ENCODE assay signal across 9 cellular contexts in the genomic region with DNA sequence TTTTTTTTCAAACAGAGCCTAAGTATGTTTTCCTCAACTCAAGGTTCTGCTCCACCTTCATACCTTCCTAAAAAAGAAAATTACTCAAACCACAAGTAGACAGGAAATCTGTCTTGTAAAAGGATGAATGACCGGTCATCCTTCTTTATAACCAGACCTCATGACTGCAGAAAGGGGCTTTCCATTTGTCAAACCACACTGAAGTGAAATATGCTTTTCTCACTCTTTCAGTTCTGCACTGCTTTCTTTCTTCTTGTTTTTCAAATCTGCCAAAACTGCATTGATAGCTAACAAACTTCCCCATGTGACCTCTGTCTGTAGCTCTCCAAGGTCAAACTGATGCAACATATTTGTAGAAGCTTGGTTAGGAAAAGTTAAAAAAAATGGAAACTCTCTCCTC.
DNase-seq lines count a peak whose midpoint lies in the region; ATAC-seq and TF ChIP-seq lines count a peak whose summit lies in the region.
"Had no signal": no experiment of that assay in that cellular context is flagged by ENCODE, and none has a peak within 500 bp of the region (broad histone marks: within the 10 kb centered on the region; RNA-seq: fewer than 3 reads in every experiment).

No MANE protein-coding gene starts in this region.

- H2AFZ ChIP-seq in SK-N-SH (ENCODE audit: low read depth), result no peak overlapping the region

- no peaks in the 10 kb centered on the region for H3K36me3 Mint-ChIP-seq in CD4-positive, alpha-beta memory T cell

- intact Hi-C loops in left ventricle myocardium inferior (cut with micrococcal nuclease), result loop anchor here (10.0 kb wide), 1 partner anchor 47 kb away; no protein-coding TSS in a partner anchor
- intact Hi-C loops in left ventricle myocardium superior (cut with micrococcal nuclease), result loop anchor here (10.0 kb wide), 1 partner anchor 57 kb away; no protein-coding TSS in a partner anchor
- intact Hi-C loops in vagina (cut with DNase I), result no loop called here
- intact Hi-C loops in CD4-positive, alpha-beta memory T cell (cut with micrococcal nuclease), result no loop called here
- intact Hi-C loops in sciatic nerve (cut with DNase I), result no loop called here

- H3F3A ChIP-seq in SK-N-SH (replicated peaks; ENCODE audit: insufficient read depth), result peaks cover 27% of the 10 kb centered on the region

- CTCF ChIA-PET in SK-N-SH (lab: Yijun Ruan, JAX), result interaction anchor here (1.1 to 1.2 kb wide), 2 partner anchors 11 to 148 kb away, joined by 3 to 5 read pairs; no protein-coding TSS in a partner anchor
- CTCF ChIA-PET in CD4-positive, alpha-beta memory T cell (lab: Charles Lee; ENCODE audit: partially characterized antibody), result interaction anchor here (0.6 kb wide), 1 partner anchor 1191 kb away, joined by 3 read pairs; no protein-coding TSS in a partner anchor

- no peaks in the 10 kb centered on the region for H3K9me2 ChIP-seq in SK-N-SH

- no peak overlapping the region for H3K9ac ChIP-seq in SK-N-SH

- H3K27me3 ChIP-seq in left ventricle myocardium inferior (ENCODE audit: low read depth) (no peaks in the 10 kb centered on the region), SK-N-SH (ENCODE audit: insufficient read depth) (no peaks in the 10 kb centered on the region), vagina (no peaks in the 10 kb centered on the region)
- H3K27me3 ChIP-seq in CD4-positive, alpha-beta memory T cell (ENCODE audit: insufficient read depth, low read length), result no peaks in the 10 kb centered on the region

- no peaks in the 10 kb centered on the region for H3K9me3 ChIP-seq in left ventricle myocardium inferior (replicated peaks)
- no peaks in the 10 kb centered on the region for H3K9me3 ChIP-seq in SK-N-SH
- no peaks in the 10 kb centered on the region for H3K9me3 ChIP-seq in vagina
- H3K9me3 ChIP-seq in CD4-positive, alpha-beta memory T cell (ENCODE audit: control insufficient read depth in 1 of 2, low read length in 2 of 2), result no peaks in the 10 kb centered on the region

- no peak for TF ChIP-seq POLR2A in vagina (IDR thresholded peaks at IDR 0.05)

- H3K4me3 Mint-ChIP-seq in CD4-positive, alpha-beta memory T cell, result no peak overlapping the region

- H3K36me3 ChIP-seq in left ventricle myocardium inferior (peaks cover 57% of the 10 kb centered on the region), SK-N-SH (replicated peaks in 1 of 2; ENCODE audit: control insufficient read depth in 1 of 2, insufficient read depth in 2 of 2, low read length in 1 of 2) (peaks cover 67 to 98% of the 10 kb centered on the region in 2 experiments), vagina (peaks cover 0 to 26% of the 10 kb centered on the region in 2 donors)
- H3K36me3 ChIP-seq in CD4-positive, alpha-beta memory T cell (ENCODE audit: insufficient read depth, low read length), result no peaks in the 10 kb centered on the region

- WGBS in SK-N-SH (ENCODE audit: low lambda C conversion rate), result 16% methylated on average over 1 of the region's 1 CpG

- no peak overlapping the region for H3K4me2 ChIP-seq in SK-N-SH

- peak overlapping the region; percentile 72 for H3K27ac ChIP-seq in left ventricle myocardium inferior (replicated peaks)
- peak overlapping the region; percentile 31 to 85 for H3K27ac ChIP-seq in SK-N-SH (ENCODE audit: low read depth in 2 of 2, low read length in 1 of 2)
- peak overlapping the region; percentile 12 for H3K27ac ChIP-seq in vagina
- no peak overlapping the region for H3K27ac ChIP-seq in CD4-positive, alpha-beta memory T cell (ENCODE audit: low read depth, low read length)

- peaks cover 40% of the 10 kb centered on the region for H3K79me2 ChIP-seq in SK-N-SH (ENCODE audit: insufficient read depth)

- TF ChIP-seq EP300 in SK-N-SH (IDR thresholded peaks at IDR 0.05; ENCODE audit: borderline replicate concordance in 1 of 2, low read depth in 1 of 2, low read length in 1 of 2), result peak; percentile 25 to 43; a peak in 2 of 4 replicates

- peaks cover 0 to 2% (median 0%) of the 10 kb centered on the region in 8 donors for H3K9me3 Mint-ChIP-seq in CD4-positive, alpha-beta memory T cell

- POLR2A ChIA-PET in SK-N-SH (lab: Yijun Ruan, JAX), result no interaction called here
- POLR2A ChIA-PET in CD4-positive, alpha-beta memory T cell (lab: Charles Lee; ENCODE audit: partially characterized antibody), result no interaction called here

- H3K4me1 Mint-ChIP-seq in CD4-positive, alpha-beta memory T cell, result no peaks in the 10 kb centered on the region

- no peaks in the 10 kb centered on the region for H4K20me1 ChIP-seq in SK-N-SH (ENCODE audit: insufficient read depth)

- no peaks in the 10 kb centered on the region for H3K27me3 Mint-ChIP-seq in CD4-positive, alpha-beta memory T cell

- no peak overlapping the region for H3K27ac Mint-ChIP-seq in CD4-positive, alpha-beta memory T cell

- H3K4me1 ChIP-seq in left ventricle myocardium inferior (peaks cover 83% of the 10 kb centered on the region), SK-N-SH (ENCODE audit: control insufficient read depth in 1 of 2, insufficient read depth in 2 of 2, low read depth in 1 of 2, low read length in 1 of 2) (peaks cover 21 to 29% of the 10 kb centered on the region in 2 experiments; a peak in 3 of 4 replicates), vagina (peaks cover 55% of the 10 kb centered on the region)
- H3K4me1 ChIP-seq in CD4-positive, alpha-beta memory T cell (ENCODE audit: insufficient read depth, low read length), result no peaks in the 10 kb centered on the region

- H3K4me3 ChIP-seq in left ventricle myocardium inferior, result no peak overlapping the region
- H3K4me3 ChIP-seq in SK-N-SH (ENCODE audit: low read depth in 2 of 2, low read length in 1 of 2), result no peak overlapping the region
- H3K4me3 ChIP-seq in vagina, result no peak overlapping the region
- H3K4me3 ChIP-seq in CD4-positive, alpha-beta memory T cell (ENCODE audit: low read length in 2 of 2), result no peak overlapping the region

- ATAC-seq in left ventricle myocardium superior (no peak), HG02938 (IDR thresholded peaks at IDR 0.05; ENCODE audit: unreplicated experiment) (peak; percentile 71), sciatic nerve (no peak)

- no peak for TF ChIP-seq CTCF in left ventricle myocardium inferior (IDR thresholded peaks at IDR 0.05; ENCODE audit: borderline replicate concordance)
- TF ChIP-seq CTCF in SK-N-SH (IDR thresholded peaks at IDR 0.05), result no peak
- no peak for TF ChIP-seq CTCF in vagina (IDR thresholded peaks at IDR 0.05)

- DNase-seq in left ventricle myocardium inferior (no peak), left ventricle myocardium superior (no peak), SK-N-SH (no peak), vagina (ENCODE audit: extremely low spot score in 2 of 2) (no peak), sciatic nerve (ENCODE audit: low spot score) (no peak), globus pallidus (ENCODE audit: low spot score) (no peak)
- DNase-seq in CD4-positive, alpha-beta memory T cell, result no peak
- DNase-seq: IMR-90 had no signal

- no peak for TF ChIP-seq RAD21 in SK-N-SH (IDR thresholded peaks at IDR 0.05; ENCODE audit: low read length)

TF ChIP-seq in SK-N-SH, 30 proteins besides CTCF, POLR2A, EP300 and RAD21:
- peak; percentile 51; the same call in 1 of the 2 replicates for TF ChIP-seq TCF12 (IDR thresholded peaks at IDR 0.05)
- TF ChIP-seq JUND (IDR thresholded peaks at IDR 0.05), result 0 out of 2 replicates have a peak, but pooled peaks have one; percentile 23
- TF ChIP-seq MEF2A (IDR thresholded peaks at IDR 0.05; ENCODE audit: borderline replicate concordance, low read depth), result peak; percentile 67; the same call in 1 of the 2 replicates
- no peak for TF ChIP-seq RFX5 (IDR thresholded peaks at IDR 0.05; ENCODE audit: low read length)
- TF ChIP-seq, protein P1, sequence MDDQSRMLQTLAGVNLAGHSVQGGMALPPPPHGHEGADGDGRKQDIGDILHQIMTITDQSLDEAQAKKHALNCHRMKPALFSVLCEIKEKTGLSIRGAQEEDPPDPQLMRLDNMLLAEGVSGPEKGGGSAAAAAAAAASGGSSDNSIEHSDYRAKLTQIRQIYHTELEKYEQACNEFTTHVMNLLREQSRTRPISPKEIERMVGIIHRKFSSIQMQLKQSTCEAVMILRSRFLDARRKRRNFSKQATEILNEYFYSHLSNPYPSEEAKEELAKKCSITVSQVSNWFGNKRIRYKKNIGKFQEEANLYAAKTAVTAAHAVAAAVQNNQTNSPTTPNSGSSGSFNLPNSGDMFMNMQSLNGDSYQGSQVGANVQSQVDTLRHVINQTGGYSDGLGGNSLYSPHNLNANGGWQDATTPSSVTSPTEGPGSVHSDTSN (IDR thresholded peaks at IDR 0.05), result peak; percentile 83
- TF ChIP-seq, protein P2, sequence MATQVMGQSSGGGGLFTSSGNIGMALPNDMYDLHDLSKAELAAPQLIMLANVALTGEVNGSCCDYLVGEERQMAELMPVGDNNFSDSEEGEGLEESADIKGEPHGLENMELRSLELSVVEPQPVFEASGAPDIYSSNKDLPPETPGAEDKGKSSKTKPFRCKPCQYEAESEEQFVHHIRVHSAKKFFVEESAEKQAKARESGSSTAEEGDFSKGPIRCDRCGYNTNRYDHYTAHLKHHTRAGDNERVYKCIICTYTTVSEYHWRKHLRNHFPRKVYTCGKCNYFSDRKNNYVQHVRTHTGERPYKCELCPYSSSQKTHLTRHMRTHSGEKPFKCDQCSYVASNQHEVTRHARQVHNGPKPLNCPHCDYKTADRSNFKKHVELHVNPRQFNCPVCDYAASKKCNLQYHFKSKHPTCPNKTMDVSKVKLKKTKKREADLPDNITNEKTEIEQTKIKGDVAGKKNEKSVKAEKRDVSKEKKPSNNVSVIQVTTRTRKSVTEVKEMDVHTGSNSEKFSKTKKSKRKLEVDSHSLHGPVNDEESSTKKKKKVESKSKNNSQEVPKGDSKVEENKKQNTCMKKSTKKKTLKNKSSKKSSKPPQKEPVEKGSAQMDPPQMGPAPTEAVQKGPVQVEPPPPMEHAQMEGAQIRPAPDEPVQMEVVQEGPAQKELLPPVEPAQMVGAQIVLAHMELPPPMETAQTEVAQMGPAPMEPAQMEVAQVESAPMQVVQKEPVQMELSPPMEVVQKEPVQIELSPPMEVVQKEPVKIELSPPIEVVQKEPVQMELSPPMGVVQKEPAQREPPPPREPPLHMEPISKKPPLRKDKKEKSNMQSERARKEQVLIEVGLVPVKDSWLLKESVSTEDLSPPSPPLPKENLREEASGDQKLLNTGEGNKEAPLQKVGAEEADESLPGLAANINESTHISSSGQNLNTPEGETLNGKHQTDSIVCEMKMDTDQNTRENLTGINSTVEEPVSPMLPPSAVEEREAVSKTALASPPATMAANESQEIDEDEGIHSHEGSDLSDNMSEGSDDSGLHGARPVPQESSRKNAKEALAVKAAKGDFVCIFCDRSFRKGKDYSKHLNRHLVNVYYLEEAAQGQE (IDR thresholded peaks at IDR 0.05; ENCODE audit: low read depth, low read length), result 0 out of 2 replicates have a peak, but pooled peaks have one; percentile 18

Comparison
In these comparisons a context has a peak if more than half of its experiments do, and no peak if none do; other contexts are left out.
1. intact Hi-C loops: an anchor here in left ventricle myocardium inferior (10.0 kb wide) and left ventricle myocardium superior (10.0 kb wide); none called in vagina, CD4-positive, alpha-beta memory T cell and sciatic nerve.